ENCODE assay signal across 1 cellular context in genomic region chr6:14977747-14978382, GRCh38.
TF ChIP-seq lines count a peak whose summit lies in the region.

No MANE protein-coding gene starts in this region.

TF ChIP-seq in GM23338, 12 proteins besides CTCF, POLR2A, EP300 and RAD21 (continued from another document):
- TF ChIP-seq ZNF331 (CRISPR knock-in tag; IDR thresholded peaks at IDR 0.05; ENCODE audit: low read depth) (no peak), EZH2phosphoT487 (IDR thresholded peaks at IDR 0.05; ENCODE audit: unreplicated experiment) (no peak), POLR2AphosphoS5 (IDR thresholded peaks at IDR 0.05; ENCODE audit: low read depth) (no peak), ZNF462 (CRISPR knock-in tag; IDR thresholded peaks at IDR 0.05) (no peak), NANOG (IDR thresholded peaks at IDR 0.05; ENCODE audit: borderline replicate concordance) (no peak)
